ENCODE assay signal across 15 cellular contexts in the genomic region with DNA sequence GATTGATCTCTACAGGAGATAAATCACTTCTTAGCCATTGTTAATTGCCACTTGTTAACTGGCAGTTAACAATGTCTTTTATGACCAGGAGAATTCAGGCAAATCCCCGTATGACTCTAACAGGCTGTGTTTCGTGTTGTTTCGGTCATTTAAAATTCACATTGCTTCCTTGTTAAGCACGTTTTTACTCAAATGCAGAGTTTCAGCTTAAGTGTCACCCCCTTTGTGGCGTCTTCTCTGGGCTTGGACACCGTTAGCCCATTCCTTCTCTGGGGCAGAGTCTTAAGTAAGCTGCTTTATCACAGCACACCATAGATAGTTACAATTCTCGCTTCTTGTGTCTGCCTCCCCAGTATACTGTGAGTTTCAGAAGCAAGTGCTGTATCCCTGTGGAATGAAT.
"Had no signal": no experiment of that assay in that cellular context is flagged by ENCODE, and none has a peak within 500 bp of the region (broad histone marks: within the 10 kb centered on the region; RNA-seq: fewer than 3 reads in every experiment).

No MANE protein-coding gene starts in this region.

- ATAC-seq: activated naive CD8-positive, alpha-beta T cell treated with anti-CD3 and anti-CD28 coated beads, Interleukin-2, amount 50 U/mL, for 24 hours; heart left ventricle had no signal

- H3K4me1 ChIP-seq: heart left ventricle, sigmoid colon, testis, uterus had no signal

- DNase-seq: activated CD4-positive, alpha-beta T cell treated with anti-CD3 and anti-CD28 coated beads for 1 hour; activated effector memory CD4-positive, alpha-beta T cell treated with Interleukin-2 at 50 U/mL for 16 hours; activated T-cell treated with anti-CD3 and anti-CD28 coated beads, Interleukin-2, amount 50 U/mL, for 48 hours; cerebellar nuclear complex; heart left ventricle; islet precursor cell; left cardiac atrium; retina; sigmoid colon had no signal

- H3K27me3 ChIP-seq: sigmoid colon, testis, uterus had no signal

- H3K9me3 ChIP-seq: heart left ventricle, sigmoid colon, testis, uterus had no signal

- H3K36me3 ChIP-seq: sigmoid colon, uterus, WERI-Rb-1 had no signal

- H3K4me3 ChIP-seq: coronary artery, heart left ventricle, sigmoid colon, testis, uterus had no signal

- H3K27ac ChIP-seq: coronary artery, epithelial cell of prostate, heart left ventricle, sigmoid colon, testis, uterus, WERI-Rb-1 had no signal
